1 cellular context compared by ENCODE assay signal in genomic region chr6:6002809-6003333, GRCh38.
TF ChIP-seq lines count a peak whose summit lies in the region.

No MANE protein-coding gene starts in this region.

TF ChIP-seq in SK-N-SH treated with all-trans-retinoic acid at 6 μM for 48 hours, 23 proteins besides CTCF, POLR2A, EP300 and RAD21 (continued from another document):
- no peak for TF ChIP-seq CSRNP3 (CRISPR knock-in tag; IDR thresholded peaks at IDR 0.05)
- no peak for TF ChIP-seq ESRRG (CRISPR knock-in tag; IDR thresholded peaks at IDR 0.05)
- TF ChIP-seq RARB (CRISPR knock-in tag; IDR thresholded peaks at IDR 0.05): no peak
- TF ChIP-seq OSR1 (CRISPR knock-in tag; IDR thresholded peaks at IDR 0.05): no peak
- no peak for TF ChIP-seq SNAI2 (CRISPR knock-in tag; IDR thresholded peaks at IDR 0.05)
- TF ChIP-seq PPARA (CRISPR knock-in tag; IDR thresholded peaks at IDR 0.05; ENCODE audit: borderline replicate concordance): no peak
- TF ChIP-seq TOX (CRISPR knock-in tag; IDR thresholded peaks at IDR 0.05; ENCODE audit: borderline replicate concordance): no peak
TF ChIP-seq in SK-N-SH treated with all-trans-retinoic acid at 6 μM for 48 hours: peak in this region for 0.
